Comparison of ENCODE assay signal across 18 cellular contexts in the genomic region with DNA sequence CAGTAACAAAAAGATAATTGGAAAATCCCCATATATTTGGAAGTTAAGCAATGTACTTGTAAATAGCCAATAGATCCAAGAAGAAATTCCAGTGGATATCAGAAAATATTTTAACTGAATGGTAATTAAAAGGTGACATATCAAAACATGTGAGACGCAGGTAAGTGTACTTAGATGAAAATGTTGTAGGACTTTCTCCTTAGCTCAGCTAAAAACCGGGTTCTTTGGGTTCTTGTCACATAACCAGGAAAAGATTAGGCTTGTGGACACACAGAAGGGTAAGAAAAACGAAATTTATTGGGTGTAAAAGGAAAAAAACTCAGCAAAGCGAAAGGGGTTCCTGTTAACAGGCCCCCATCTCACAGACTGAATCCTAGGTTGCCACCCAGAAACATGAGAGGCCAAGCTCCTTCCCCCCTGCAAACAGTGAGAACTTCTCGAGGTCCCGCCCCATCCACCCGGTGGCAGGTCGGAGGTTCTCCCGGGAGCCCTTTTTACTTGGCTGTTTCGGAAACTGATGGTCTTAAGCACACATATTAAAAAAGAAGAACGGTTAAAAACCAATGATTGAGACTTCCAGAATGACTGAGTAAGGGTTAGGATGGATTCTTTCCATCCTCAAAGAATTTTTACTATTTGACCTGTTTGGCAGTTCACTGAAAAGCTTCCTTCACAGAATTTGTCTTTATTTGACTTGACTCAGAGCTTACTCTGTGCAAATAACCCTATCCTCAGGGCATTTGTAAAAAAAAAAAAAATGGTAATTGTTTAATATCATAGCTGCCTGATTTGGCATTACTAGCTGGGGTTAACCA. TPM values are rescaled to one million over a fixed set of nuclear protein-coding genes. Genes with fewer than 3 reads are reported as not detected.
DNase-seq lines count a peak whose midpoint lies in the region; FAIRE-seq and TF ChIP-seq lines count a peak whose summit lies in the region.
"Had no signal": no experiment of that assay in that cellular context is flagged by ENCODE, and none has a peak within 500 bp of the region (broad histone marks: within the 10 kb centered on the region; RNA-seq: fewer than 3 reads in every experiment).

No MANE protein-coding gene starts in this region.

- peaks cover 10% of the 10 kb centered on the region for H3K27me3 Mint-ChIP-seq in activated T-cell treated with anti-CD3 and anti-CD28 coated beads, Interleukin-2, amount 50 U/mL, for 24 hours

- no peaks in the 10 kb centered on the region for H3K9me3 Mint-ChIP-seq in activated T-cell treated with anti-CD3 and anti-CD28 coated beads, Interleukin-2, amount 50 U/mL, for 24 hours

- H3K27me3 ChIP-seq in bronchial epithelial cell (ENCODE audit: control insufficient read depth, insufficient read depth, low read length), result no peaks in the 10 kb centered on the region
- H3K27me3 ChIP-seq: Peyer's patch, SJCRH30 had no signal

- no peak for FAIRE-seq in bronchial epithelial cell (lab: Jason Lieb, UNC)
- FAIRE-seq: HTR-8/SVneo had no signal

- no peak overlapping the region for H3K4me3 Mint-ChIP-seq in activated T-cell treated with anti-CD3 and anti-CD28 coated beads, Interleukin-2, amount 50 U/mL, for 24 hours

- H3K36me3 Mint-ChIP-seq in activated T-cell treated with anti-CD3 and anti-CD28 coated beads, Interleukin-2, amount 50 U/mL, for 24 hours (ENCODE audit: low read depth), result no peaks in the 10 kb centered on the region

- no peaks in the 10 kb centered on the region for H3K36me3 ChIP-seq in bronchial epithelial cell (ENCODE audit: control insufficient read depth, insufficient read depth, low read length)
- H3K36me3 ChIP-seq: Peyer's patch, SJCRH30 had no signal

- H3K4me3 ChIP-seq in bronchial epithelial cell (ENCODE audit: low read depth, low read length), result no peak overlapping the region
- H3K4me3 ChIP-seq: Peyer's patch, SJCRH30 had no signal

- no peak for TF ChIP-seq CTCF in bronchial epithelial cell (IDR thresholded peaks at IDR 0.05; ENCODE audit: insufficient read depth, low read length, severe bottlenecking)

- peak; percentile 23 for DNase-seq in DMS53 treated with DMSO at 0.1 percent for 48 hours (lab: John Stamatoyannopoulos, UW; ENCODE audit: unreplicated experiment)
- DNase-seq in NCI-H146 (lab: John Stamatoyannopoulos, UW), result peak; percentile 37
- DNase-seq in bronchial epithelial cell (ENCODE audit: low read depth), result peak; percentile 83
- DNase-seq in iris pigment epithelial cell (ENCODE audit: low read depth), result peak; percentile 9
- no peak for DNase-seq in NCI-H2227 (lab: John Stamatoyannopoulos, UW; ENCODE audit: unreplicated experiment)
- no peak for DNase-seq in NCI-H226
- DNase-seq in AML-193 (lab: John Stamatoyannopoulos, UW), result no peak
- DNase-seq in activated T-cell treated with anti-CD3 and anti-CD28 coated beads, Interleukin-2, amount 50 U/mL, for 24 hours, result no peak
- DNase-seq: C1 segment of cervical spinal cord, DMS79 treated with DMSO at 0.1 percent for 48 hours, GF-D8, NCI-H1048, NCI-H1694, NCI-H2107, NCI-H446, Peyer's patch, SJCRH30 had no signal

- peaks cover 20% of the 10 kb centered on the region for H3K4me1 Mint-ChIP-seq in activated T-cell treated with anti-CD3 and anti-CD28 coated beads, Interleukin-2, amount 50 U/mL, for 24 hours (ENCODE audit: low read depth)

- H3K27ac Mint-ChIP-seq in activated T-cell treated with anti-CD3 and anti-CD28 coated beads, Interleukin-2, amount 50 U/mL, for 24 hours, result no peak overlapping the region

RNA-seq across cellular contexts. Expression of gene CCDC70, which starts 3.1 kb away (rescaled TPM):
- not detected in 2 replicates for total RNA-seq in bronchial epithelial cell
- total RNA-seq: Peyer's patch, SJCRH30 had no signal

RNA-seq across cellular contexts. Expression of gene TMEM272, which starts 13.7 kb away (rescaled TPM):
- total RNA-seq in bronchial epithelial cell, result not detected in 2 replicates
- total RNA-seq: SJCRH30 had no signal

RNA-seq across cellular contexts. Expression of gene DHRS12, which starts 54.7 kb away (rescaled TPM):
- total RNA-seq in bronchial epithelial cell, result 2.4 and 6.0 TPM in 2 replicates

Comparison
In these comparisons a context has a peak if more than half of its experiments do, and no peak if none do; other contexts are left out.
1. DNase-seq: peak in DMS53 treated with DMSO at 0.1 percent for 48 hours (single experiment), NCI-H146 (single experiment), bronchial epithelial cell (single experiment) and iris pigment epithelial cell (single experiment); none in NCI-H2227 (single experiment), NCI-H226 (single experiment), AML-193 (0 of 2) and activated T-cell treated with anti-CD3 and anti-CD28 coated beads, Interleukin-2, amount 50 U/mL, for 24 hours (single experiment).